In genomic region chr1:120179420-120180348, GRCh38 we compare ENCODE assay signal across 8 cellular contexts. TPM values are rescaled to one million over a fixed set of nuclear protein-coding genes. Genes with fewer than 3 reads are reported as not detected.
DNase-seq lines count a peak whose midpoint lies in the region; ATAC-seq and TF ChIP-seq lines count a peak whose summit lies in the region.

No MANE protein-coding gene starts in this region.

- no peaks in the 10 kb centered on the region for H3K9me3 ChIP-seq in heart left ventricle

- no peak for TF ChIP-seq CTCF in WI38 (IDR thresholded peaks at IDR 0.05; ENCODE audit: low read depth, low read length)
- TF ChIP-seq CTCF in heart left ventricle (IDR thresholded peaks at IDR 0.05): no peak

- ATAC-seq in heart left ventricle: peak in 3 of 4 donors; percentile 59 to 76 (median 64)
- ATAC-seq in sciatic nerve: peak; percentile 52
- no peak for ATAC-seq in GM18511 (IDR thresholded peaks at IDR 0.05; ENCODE audit: unreplicated experiment)

- TF ChIP-seq POLR2A in heart left ventricle (IDR thresholded peaks at IDR 0.05): no peak

- H3K4me3 ChIP-seq in WI38 (ENCODE audit: low read depth, low read length): peak overlapping the region; percentile 42
- peak overlapping the region in 10 of 12 donors; percentile 32 to 54 (median 45) for H3K4me3 ChIP-seq in heart left ventricle

- WGBS in heart left ventricle, 4 donors: 16 to 25% (median 18%) methylated on average over 15 to 20 of the region's 20 CpGs

- no peaks in the 10 kb centered on the region for H3K36me3 ChIP-seq in heart left ventricle

- DNase-seq in activated CD8-positive, alpha-beta memory T cell treated with anti-CD3 and anti-CD28 coated beads for 24 hours: peak; percentile 55
- no peak for DNase-seq in activated CD8-positive, alpha-beta memory T cell treated with anti-CD3 and anti-CD28 coated beads, Interleukin-2, amount 50 U/mL, for 4 hours
- peak; percentile 22 to 44 (median 32) for DNase-seq in heart left ventricle
- no peak for DNase-seq in sciatic nerve (ENCODE audit: low spot score)
- DNase-seq in stimulated activated CD4-positive, alpha-beta T cell treated with anti-CD3 and anti-CD28 coated beads, Interleukin-15, amount 100 ng/mL, for 24 hours: no peak
- no peak for DNase-seq in cortex of kidney (lab: John Stamatoyannopoulos, UW)

- H3K27me3 ChIP-seq in heart left ventricle: no peaks in the 10 kb centered on the region

- peaks cover 0 to 21% (median 8%) of the 10 kb centered on the region in 12 donors for H3K4me1 ChIP-seq in heart left ventricle

- peak overlapping the region in 11 of 12 donors; percentile 35 to 80 (median 56) for H3K27ac ChIP-seq in heart left ventricle

- intact Hi-C loops in heart left ventricle (cut with DNase I) (no loop called here), sciatic nerve (cut with DNase I) (no loop called here)

RNA-seq across cellular contexts. Expression of gene SEC22B, which starts 3.4 kb away (rescaled TPM):
- total RNA-seq in heart left ventricle (10 to 100 TPM; 10.6 to 19.3 (median 15.4) TPM), sciatic nerve (30.1 TPM)
- polyA plus RNA-seq in heart left ventricle: 10 to 100 TPM; 10.7 to 20.4 TPM

Comparison
In these comparisons a context has a peak if more than half of its experiments do, and no peak if none do; other contexts are left out.
1. DNase-seq: peak in activated CD8-positive, alpha-beta memory T cell treated with anti-CD3 and anti-CD28 coated beads for 24 hours (single experiment) and heart left ventricle (5 of 5); none in activated CD8-positive, alpha-beta memory T cell treated with anti-CD3 and anti-CD28 coated beads, Interleukin-2, amount 50 U/mL, for 4 hours (single experiment), sciatic nerve (single experiment), stimulated activated CD4-positive, alpha-beta T cell treated with anti-CD3 and anti-CD28 coated beads, Interleukin-15, amount 100 ng/mL, for 24 hours (single experiment) and cortex of kidney (single experiment).